9 cellular contexts compared by ENCODE assay signal in the genomic region with DNA sequence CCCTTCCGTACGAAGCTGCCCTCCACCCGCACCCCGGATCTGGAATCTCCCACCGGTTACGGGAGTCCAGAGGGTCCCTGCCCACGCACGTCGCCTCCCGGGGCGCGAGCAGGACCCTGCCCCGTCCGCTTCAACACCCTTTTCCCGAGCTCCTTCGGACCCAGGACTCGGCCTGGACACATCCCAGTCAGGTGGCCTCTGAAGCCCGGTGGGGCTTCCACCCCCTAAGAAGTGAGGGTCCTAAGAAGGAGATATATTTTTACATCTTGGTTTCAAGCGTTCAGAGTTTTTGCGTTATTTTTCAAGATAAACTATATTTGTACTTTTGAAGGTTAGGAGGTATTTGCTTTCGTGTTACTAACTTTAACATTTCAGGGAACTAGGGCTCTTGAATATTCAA. TPM values are rescaled to one million over a fixed set of nuclear protein-coding genes. Genes with fewer than 3 reads are reported as not detected.
A peak's percentile ranks its signal among the peaks of the same experiment; 100 is the strongest.
DNase-seq lines count a peak whose midpoint lies in the region; ATAC-seq lines count a peak whose summit lies in the region.
"Had no signal": no experiment of that assay in that cellular context is flagged by ENCODE, and none has a peak within 500 bp of the region (broad histone marks: within the 10 kb centered on the region; RNA-seq: fewer than 3 reads in every experiment).

No MANE protein-coding gene starts in this region.

- CTCF ChIA-PET in activated CD8-positive, alpha-beta T cell treated with anti-CD3 and anti-CD28 coated beads, Interleukin-2, amount 10 ng/mL, durations not matched to agents 7 days and 5 days (lab: Charles Lee), result interaction anchor here (1.1 kb wide), 2 partner anchors 11 to 37 kb away, joined by 4 read pairs; no protein-coding TSS in a partner anchor

- no peaks in the 10 kb centered on the region for H3K27me3 Mint-ChIP-seq in activated CD8-positive, alpha-beta T cell treated with anti-CD3 and anti-CD28 coated beads, Interleukin-2, amount 10 ng/mL, durations not matched to agents 7 days and 5 days (ENCODE audit: low read depth)
- H3K27me3 Mint-ChIP-seq in stimulated activated naive CD8-positive, alpha-beta T cell treated with anti-CD3 and anti-CD28 coated beads, Interleukin-15, amount 100 ng/mL, for 72 hours, result no peaks in the 10 kb centered on the region

- peaks cover 4% of the 10 kb centered on the region for H3K36me3 Mint-ChIP-seq in activated CD8-positive, alpha-beta T cell treated with anti-CD3 and anti-CD28 coated beads, Interleukin-2, amount 10 ng/mL, durations not matched to agents 7 days and 5 days (ENCODE audit: low read depth)

- DNase-seq in DMS53 (lab: John Stamatoyannopoulos, UW), result peak; percentile 34
- DNase-seq in DMS53 treated with DMSO at 0.1 percent for 48 hours (lab: John Stamatoyannopoulos, UW; ENCODE audit: unreplicated experiment), result no peak
- no peak for DNase-seq in activated CD8-positive, alpha-beta T cell treated with anti-CD3 and anti-CD28 coated beads, Interleukin-2, amount 10 ng/mL, durations not matched to agents 7 days and 5 days
- no peak for DNase-seq in stimulated activated naive CD8-positive, alpha-beta T cell treated with anti-CD3 and anti-CD28 coated beads, Interleukin-15, amount 100 ng/mL, for 72 hours
- DNase-seq in HCEC 1CT, result no peak
- no peak for DNase-seq in NCI-H2107 treated with DMSO at 0.1 percent for 48 hours (lab: John Stamatoyannopoulos, UW; ENCODE audit: unreplicated experiment)

- H3K4me1 Mint-ChIP-seq in activated CD8-positive, alpha-beta T cell treated with anti-CD3 and anti-CD28 coated beads, Interleukin-2, amount 10 ng/mL, durations not matched to agents 7 days and 5 days (ENCODE audit: low read depth), result peaks cover 25% of the 10 kb centered on the region
- peaks cover 34% of the 10 kb centered on the region for H3K4me1 Mint-ChIP-seq in stimulated activated naive CD8-positive, alpha-beta T cell treated with anti-CD3 and anti-CD28 coated beads, Interleukin-15, amount 100 ng/mL, for 72 hours

- H3K9me3 ChIP-seq in iPS-18c (ENCODE audit: control insufficient read depth, insufficient read depth, low read length), result no peaks in the 10 kb centered on the region

- peak overlapping the region; percentile 86 for H3K4me3 Mint-ChIP-seq in activated CD8-positive, alpha-beta T cell treated with anti-CD3 and anti-CD28 coated beads, Interleukin-2, amount 10 ng/mL, durations not matched to agents 7 days and 5 days
- H3K4me3 Mint-ChIP-seq in stimulated activated naive CD8-positive, alpha-beta T cell treated with anti-CD3 and anti-CD28 coated beads, Interleukin-15, amount 100 ng/mL, for 72 hours, result peak overlapping the region; percentile 85 to 97

- ATAC-seq in activated CD8-positive, alpha-beta T cell treated with anti-CD3 and anti-CD28 coated beads, Interleukin-2, amount 10 ng/mL, durations not matched to agents 7 days and 5 days, result peak; percentile 3
- peak; percentile 1 for ATAC-seq in stimulated activated naive CD8-positive, alpha-beta T cell treated with anti-CD3 and anti-CD28 coated beads, Interleukin-15, amount 100 ng/mL, for 72 hours
- no peak for ATAC-seq in HG03432 (IDR thresholded peaks at IDR 0.05; ENCODE audit: unreplicated experiment)

- peak overlapping the region; percentile 84 for H3K4me3 ChIP-seq in iPS-18c (ENCODE audit: insufficient read depth, low read depth, low read length)

- peak overlapping the region; percentile 84 for H3K27ac Mint-ChIP-seq in activated CD8-positive, alpha-beta T cell treated with anti-CD3 and anti-CD28 coated beads, Interleukin-2, amount 10 ng/mL, durations not matched to agents 7 days and 5 days
- peak overlapping the region; percentile 96 to 97 for H3K27ac Mint-ChIP-seq in stimulated activated naive CD8-positive, alpha-beta T cell treated with anti-CD3 and anti-CD28 coated beads, Interleukin-15, amount 100 ng/mL, for 72 hours

- POLR2A ChIA-PET in activated CD8-positive, alpha-beta T cell treated with anti-CD3 and anti-CD28 coated beads, Interleukin-2, amount 10 ng/mL, durations not matched to agents 7 days and 5 days (lab: Charles Lee), result interaction anchor here (1.5 to 1.7 kb wide), 2 partner anchors 11 to 58 kb away, joined by 4 to 7 read pairs; no protein-coding TSS in a partner anchor

- H3K9me3 Mint-ChIP-seq in activated CD8-positive, alpha-beta T cell treated with anti-CD3 and anti-CD28 coated beads, Interleukin-2, amount 10 ng/mL, durations not matched to agents 7 days and 5 days (ENCODE audit: insufficient read depth), result no peaks in the 10 kb centered on the region
- no peaks in the 10 kb centered on the region for H3K9me3 Mint-ChIP-seq in stimulated activated naive CD8-positive, alpha-beta T cell treated with anti-CD3 and anti-CD28 coated beads, Interleukin-15, amount 100 ng/mL, for 72 hours

RNA-seq across cellular contexts. Expression of a gene that starts 0.6 kb away (rescaled TPM):
- total RNA-seq in activated CD8-positive, alpha-beta T cell treated with anti-CD3 and anti-CD28 coated beads, Interleukin-2, amount 10 ng/mL, durations not matched to agents 7 days and 5 days, result 10 to 100 TPM; 68.7 to 75.6 TPM

RNA-seq across cellular contexts. Expression of a gene that starts 18.9 kb away (rescaled TPM):
- not detected for total RNA-seq in activated CD8-positive, alpha-beta T cell treated with anti-CD3 and anti-CD28 coated beads, Interleukin-2, amount 10 ng/mL, durations not matched to agents 7 days and 5 days
- total RNA-seq: A172 had no signal

RNA-seq across cellular contexts. Expression of a gene that starts 19.8 kb away (rescaled TPM):
- total RNA-seq in activated CD8-positive, alpha-beta T cell treated with anti-CD3 and anti-CD28 coated beads, Interleukin-2, amount 10 ng/mL, durations not matched to agents 7 days and 5 days, result not detected
- total RNA-seq: A172 had no signal

RNA-seq across cellular contexts. Expression of a gene that starts 37.5 kb away (rescaled TPM):
- under 1 TPM; 0.37 to 0.74 TPM for total RNA-seq in activated CD8-positive, alpha-beta T cell treated with anti-CD3 and anti-CD28 coated beads, Interleukin-2, amount 10 ng/mL, durations not matched to agents 7 days and 5 days
- total RNA-seq: A172 had no signal

RNA-seq across cellular contexts. Expression of a gene that starts 57.2 kb away (rescaled TPM):
- total RNA-seq in activated CD8-positive, alpha-beta T cell treated with anti-CD3 and anti-CD28 coated beads, Interleukin-2, amount 10 ng/mL, durations not matched to agents 7 days and 5 days, result 10 to 100 TPM; 36.2 to 38.7 TPM
